In genomic region chr6:44092312-44092884, GRCh38 we compare ENCODE assay signal across 5 cellular contexts.
"Had no signal": no experiment of that assay in that cellular context is flagged by ENCODE, and none has a peak within 500 bp of the region (broad histone marks: within the 10 kb centered on the region; RNA-seq: fewer than 3 reads in every experiment).

No MANE protein-coding gene starts in this region.

- ATAC-seq: GM23338 had no signal

- H3K9me3 Mint-ChIP-seq: GM23338, H9, IgD-negative memory B cell had no signal

- H3K4me2 ChIP-seq: GM23338 had no signal

- H3K4me3 ChIP-seq: GM23338 had no signal

- H3K27ac Mint-ChIP-seq: GM23338, H9 had no signal

- DNase-seq: H9, HCEC 1CT, KG1 had no signal

- H2AFZ ChIP-seq: GM23338 had no signal

- H3K4me1 Mint-ChIP-seq: GM23338, H9 had no signal

- H3K4me3 Mint-ChIP-seq: GM23338, H9, IgD-negative memory B cell had no signal

- H3K27me3 Mint-ChIP-seq: IgD-negative memory B cell had no signal
